26 cellular contexts compared by ENCODE assay signal in the genomic region with DNA sequence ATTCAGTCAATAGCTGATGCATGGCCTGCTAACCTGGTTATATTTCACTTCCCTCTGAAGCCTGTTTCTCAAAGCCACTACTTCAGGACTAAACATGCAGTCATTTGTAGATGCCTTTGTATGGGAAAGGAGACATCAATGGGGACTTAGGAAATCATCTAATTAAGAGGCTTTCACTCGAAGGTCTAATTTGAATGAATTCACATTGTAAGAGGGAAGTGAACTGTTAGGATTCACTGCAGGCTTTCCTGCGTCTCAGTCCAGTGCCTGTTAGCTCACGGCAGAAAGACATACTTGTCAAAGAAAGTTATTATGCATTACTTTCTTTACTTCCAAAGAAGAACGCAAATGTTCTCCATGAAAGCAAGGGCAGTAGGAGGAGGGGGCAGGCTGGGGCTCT. TPM values are rescaled to one million over a fixed set of nuclear protein-coding genes. Genes with fewer than 3 reads are reported as not detected.
A peak's percentile ranks its signal among the peaks of the same experiment; 100 is the strongest.
DNase-seq lines count a peak whose midpoint lies in the region; ATAC-seq and TF ChIP-seq lines count a peak whose summit lies in the region.
"Had no signal": no experiment of that assay in that cellular context is flagged by ENCODE, and none has a peak within 500 bp of the region (broad histone marks: within the 10 kb centered on the region; RNA-seq: fewer than 3 reads in every experiment).

No MANE protein-coding gene starts in this region.

- no peaks in the 10 kb centered on the region for H3K27me3 Mint-ChIP-seq in neural progenitor cell (ENCODE audit: insufficient read depth, low read depth)
- H3K27me3 Mint-ChIP-seq: CD4-positive, CD25-positive, alpha-beta regulatory T cell had no signal

- H3K4me1 Mint-ChIP-seq in neural progenitor cell: peaks cover 11% of the 10 kb centered on the region
- H3K4me1 Mint-ChIP-seq: CD14-positive monocyte; CD4-positive, alpha-beta memory T cell; CD4-positive, CD25-positive, alpha-beta regulatory T cell; CD8-positive, alpha-beta memory T cell had no signal

- 85% methylated on average over 4 of the region's 4 CpGs for WGBS in HUES64

- H3K27me3 ChIP-seq in HUES64 (ENCODE audit: insufficient read depth, low read length): no peaks in the 10 kb centered on the region
- H3K27me3 ChIP-seq in neural progenitor cell: no peaks in the 10 kb centered on the region
- H3K27me3 ChIP-seq: BE2C, BLaER1 had no signal

- H3K36me3 ChIP-seq in HUES64 (ENCODE audit: insufficient read depth, low read length) (no peaks in the 10 kb centered on the region), neural progenitor cell (no peaks in the 10 kb centered on the region)
- H3K36me3 ChIP-seq: BE2C, BLaER1 had no signal

- H3K9ac ChIP-seq in HUES64 (ENCODE audit: low read depth, low read length) (no peak overlapping the region), neural progenitor cell (no peak overlapping the region)
- H3K9ac ChIP-seq: BLaER1 had no signal

- no peaks in the 10 kb centered on the region for H3K79me2 ChIP-seq in neural progenitor cell (ENCODE audit: low read depth)

- H3K9me3 ChIP-seq in HUES64 (ENCODE audit: insufficient read depth, low read depth, low read length): no peaks in the 10 kb centered on the region
- H3K9me3 ChIP-seq in neural progenitor cell (ENCODE audit: low read depth): no peaks in the 10 kb centered on the region
- H3K9me3 ChIP-seq: A549, BE2C, BLaER1 had no signal

- no peak overlapping the region for H3K4me3 ChIP-seq in HUES64 (ENCODE audit: low read length)
- no peak overlapping the region for H3K4me3 ChIP-seq in neural progenitor cell
- H3K4me3 ChIP-seq: A549, BLaER1, GM12878 had no signal

- H3K27ac Mint-ChIP-seq in neural progenitor cell: no peak overlapping the region
- H3K27ac Mint-ChIP-seq: CD14-positive monocyte; CD4-positive, alpha-beta memory T cell; CD4-positive, CD25-positive, alpha-beta regulatory T cell had no signal

- H3K27ac ChIP-seq in HUES64 (ENCODE audit: low read depth, low read length) (peak overlapping the region; percentile 35; the same call in 1 of the 2 replicates), neural progenitor cell (peak overlapping the region; percentile 39)
- H3K27ac ChIP-seq: 22Rv1, A549, BLaER1 had no signal

- H4K20me1 ChIP-seq in neural progenitor cell (ENCODE audit: low read depth): no peaks in the 10 kb centered on the region
- H4K20me1 ChIP-seq: BLaER1 had no signal

- H3K4me3 Mint-ChIP-seq in neural progenitor cell: no peak overlapping the region
- H3K4me3 Mint-ChIP-seq: CD14-positive monocyte; CD4-positive, alpha-beta memory T cell; CD4-positive, CD25-positive, alpha-beta regulatory T cell; CD8-positive, alpha-beta memory T cell had no signal

- ATAC-seq in HG03135 (IDR thresholded peaks at IDR 0.05; ENCODE audit: unreplicated experiment): no peak
- ATAC-seq in GM19023 (IDR thresholded peaks at IDR 0.05; ENCODE audit: unreplicated experiment): no peak
- ATAC-seq: A549, GM12878 had no signal

- peak; percentile 26 to 30 for DNase-seq in NCI-H526 (lab: John Stamatoyannopoulos, UW)
- no peak for DNase-seq in NCI-H526 treated with DMSO at 0.1 percent for 48 hours (lab: John Stamatoyannopoulos, UW)
- peak; percentile 73 for DNase-seq in neural progenitor cell (ENCODE audit: low spot score)
- no peak for DNase-seq in NCI-H1694 treated with DMSO at 0.1 percent for 48 hours (lab: John Stamatoyannopoulos, UW)
- DNase-seq: ACHN; BE2C; C1 segment of cervical spinal cord; CD4-positive, alpha-beta memory T cell; CD4-positive, CD25-positive, alpha-beta regulatory T cell; CD8-positive, alpha-beta memory T cell; COR-L47; DMS 273 treated with DMSO at 0.1 percent for 48 hours; DMS153; DMS53; DMS79; DND-41; EL; GDM1 had no signal

- no peak for TF ChIP-seq CTCF in neural progenitor cell (IDR thresholded peaks at IDR 0.05)

- H2AFZ ChIP-seq in neural progenitor cell (replicated peaks): no peak overlapping the region

- H3K9me3 Mint-ChIP-seq in neural progenitor cell: no peaks in the 10 kb centered on the region
- H3K9me3 Mint-ChIP-seq: CD4-positive, alpha-beta memory T cell; CD4-positive, CD25-positive, alpha-beta regulatory T cell; CD8-positive, alpha-beta memory T cell had no signal

- H3F3A ChIP-seq in neural progenitor cell (ENCODE audit: low read depth): peaks cover 18% of the 10 kb centered on the region

- no peaks in the 10 kb centered on the region for H3K36me3 Mint-ChIP-seq in neural progenitor cell
- H3K36me3 Mint-ChIP-seq: CD14-positive monocyte; CD4-positive, alpha-beta memory T cell; CD4-positive, CD25-positive, alpha-beta regulatory T cell; CD8-positive, alpha-beta memory T cell had no signal

- H3K4me1 ChIP-seq in HUES64 (ENCODE audit: insufficient read depth, low read length) (peaks cover 17% of the 10 kb centered on the region), neural progenitor cell (peaks cover 18% of the 10 kb centered on the region)
- H3K4me1 ChIP-seq: A549, BE2C, BLaER1 had no signal

- H3K4me2 ChIP-seq in neural progenitor cell: peak overlapping the region; percentile 68
- H3K4me2 ChIP-seq: A549, BLaER1 had no signal

RNA-seq across cellular contexts. Expression of gene CDK20, which starts 50.6 kb away (rescaled TPM):
- 3.1 TPM for polyA plus RNA-seq in HUES64 (2013, experiment 1 of 2)
- 3.0 TPM for polyA plus RNA-seq in HUES64 (2013, experiment 2 of 2)
- total RNA-seq in neural progenitor cell (ENCODE audit: low replicate concordance): 6.3 and 8.5 TPM in 2 replicates

Comparison
In these comparisons a context has a peak if more than half of its experiments do, and no peak if none do; other contexts are left out.
1. DNase-seq: peak in NCI-H526 (2 of 2) and neural progenitor cell (single experiment); none in NCI-H526 treated with DMSO at 0.1 percent for 48 hours (single experiment) and NCI-H1694 treated with DMSO at 0.1 percent for 48 hours (single experiment).